ENCODE assay signal across 1 cellular context in genomic region chr7:139769066-139769465, GRCh38.
TF ChIP-seq lines count a peak whose summit lies in the region.

No MANE protein-coding gene starts in this region.

TF ChIP-seq in HepG2, 621 proteins besides CTCF, POLR2A, EP300 and RAD21:
- no peak for TF ChIP-seq ZNF567 (CRISPR knock-in tag; IDR thresholded peaks at IDR 0.05; ENCODE audit: borderline replicate concordance)
- TF ChIP-seq DR1 (CRISPR knock-in tag; IDR thresholded peaks at IDR 0.05): no peak
- TF ChIP-seq THAP7 (CRISPR knock-in tag; IDR thresholded peaks at IDR 0.05): no peak
- no peak for TF ChIP-seq ZMYM3 (CRISPR knock-in tag; IDR thresholded peaks at IDR 0.05)
- TF ChIP-seq RBFOX2 (IDR thresholded peaks at IDR 0.05; ENCODE audit: low read depth, low read length): peak; percentile 39; the same call in 1 of the 2 replicates
- TF ChIP-seq MXD4 (CRISPR knock-in tag; IDR thresholded peaks at IDR 0.05): no peak
- TF ChIP-seq AGO2 (optimal IDR thresholded peaks at IDR 0.05; ENCODE audit: low read depth, low read length): peak; percentile 31
- TF ChIP-seq KAT2B (IDR thresholded peaks at IDR 0.05; ENCODE audit: borderline replicate concordance, low read depth, low read length): no peak
